1 cellular context compared by ENCODE assay signal in the genomic region with DNA sequence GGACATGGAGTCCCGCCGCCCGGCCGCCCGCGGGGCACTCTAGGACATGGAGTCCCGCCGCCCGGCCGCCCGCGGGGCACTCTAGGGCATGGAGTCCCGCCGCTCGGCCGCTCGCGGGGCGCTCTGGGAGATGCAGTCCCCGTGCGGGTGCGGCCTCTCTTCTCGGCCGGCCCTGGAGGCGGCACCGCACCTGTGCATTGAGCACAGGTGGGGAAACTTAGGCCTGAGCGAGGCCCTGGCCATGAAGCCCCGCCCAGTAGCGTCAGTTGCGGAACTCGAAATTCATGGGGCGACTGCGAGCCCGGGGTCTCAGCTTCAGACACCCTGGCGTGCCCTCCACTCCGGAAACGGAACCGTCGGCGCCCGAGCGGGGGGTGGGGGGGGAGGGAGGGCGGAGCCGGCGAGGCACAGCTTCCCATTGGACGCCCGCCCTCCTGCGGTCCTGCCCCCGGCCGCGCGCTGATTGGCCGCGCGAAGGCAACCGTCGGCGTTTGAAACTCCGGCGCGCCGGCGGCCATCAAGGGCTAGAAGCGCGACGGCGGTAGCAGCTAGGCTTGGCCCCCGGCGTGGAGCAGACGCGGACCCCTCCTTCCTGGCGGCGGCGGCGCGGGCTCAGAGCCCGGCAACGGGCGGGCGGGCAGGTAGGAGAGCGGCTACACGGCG.
TF ChIP-seq lines count a peak whose summit lies in the region.

TSS of gene TACC3 (plus strand) at position 519 of the 663 bp plus-strand sequence. CDS start 1,901 bp downstream, outside the sequence.
A gene with protein sequence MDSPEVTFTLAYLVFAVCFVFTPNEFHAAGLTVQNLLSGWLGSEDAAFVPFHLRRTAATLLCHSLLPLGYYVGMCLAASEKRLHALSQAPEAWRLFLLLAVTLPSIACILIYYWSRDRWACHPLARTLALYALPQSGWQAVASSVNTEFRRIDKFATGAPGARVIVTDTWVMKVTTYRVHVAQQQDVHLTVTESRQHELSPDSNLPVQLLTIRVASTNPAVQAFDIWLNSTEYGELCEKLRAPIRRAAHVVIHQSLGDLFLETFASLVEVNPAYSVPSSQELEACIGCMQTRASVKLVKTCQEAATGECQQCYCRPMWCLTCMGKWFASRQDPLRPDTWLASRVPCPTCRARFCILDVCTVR (minus strand): TSS at position 321 of the 663 bp plus-strand sequence. CDS start 486 bp downstream, outside the sequence.

TF ChIP-seq in K562, 482 proteins besides CTCF, POLR2A, EP300 and RAD21 (continued from another document and continues in another):
- no peak for TF ChIP-seq PRDM10 (IDR thresholded peaks at IDR 0.05; ENCODE audit: partially characterized antibody)
- TF ChIP-seq ZNF75A (CRISPR knock-in tag; IDR thresholded peaks at IDR 0.05), result no peak
- no peak for TF ChIP-seq NR4A1 (CRISPR knock-in tag; IDR thresholded peaks at IDR 0.05)
- TF ChIP-seq NR4A1 (tag; IDR thresholded peaks at IDR 0.05), result no peak
- TF ChIP-seq RBM34 (IDR thresholded peaks at IDR 0.05; ENCODE audit: borderline replicate concordance, insufficient read depth, low read length), result no peak
- TF ChIP-seq CHD4 (IDR thresholded peaks at IDR 0.05; ENCODE audit: insufficient read depth, insufficient replicate concordance, low read depth, low read length, poor library complexity, severe bottlenecking), result no peak
- TF ChIP-seq IFI16 (CRISPR knock-in tag; IDR thresholded peaks at IDR 0.05), result no peak
- TF ChIP-seq, protein P1, sequence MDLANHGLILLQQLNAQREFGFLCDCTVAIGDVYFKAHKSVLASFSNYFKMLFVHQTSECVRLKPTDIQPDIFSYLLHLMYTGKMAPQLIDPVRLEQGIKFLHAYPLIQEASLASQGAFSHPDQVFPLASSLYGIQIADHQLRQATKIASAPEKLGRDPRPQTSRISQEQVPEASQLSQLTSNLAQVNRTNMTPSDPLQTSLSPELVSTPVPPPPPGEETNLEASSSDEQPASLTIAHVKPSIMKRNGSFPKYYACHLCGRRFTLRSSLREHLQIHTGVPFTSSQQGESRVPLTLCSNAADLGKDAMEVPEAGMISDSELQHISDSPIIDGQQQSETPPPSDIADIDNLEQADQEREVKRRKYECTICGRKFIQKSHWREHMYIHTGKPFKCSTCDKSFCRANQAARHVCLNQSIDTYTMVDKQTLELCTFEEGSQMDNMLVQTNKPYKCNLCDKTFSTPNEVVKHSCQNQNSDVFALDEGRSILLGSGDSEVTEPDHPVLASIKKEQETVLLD (IDR thresholded peaks at IDR 0.05), result no peak
- no peak for TF ChIP-seq KLF6 (CRISPR knock-in tag; IDR thresholded peaks at IDR 0.05; ENCODE audit: borderline replicate concordance)
- no peak for TF ChIP-seq ZNF431 (CRISPR knock-in tag; IDR thresholded peaks at IDR 0.05)
- TF ChIP-seq ZNF699 (CRISPR knock-in tag; IDR thresholded peaks at IDR 0.05; ENCODE audit: insufficient replicate concordance), result no peak
- no peak for TF ChIP-seq ZNF282 (CRISPR knock-in tag; IDR thresholded peaks at IDR 0.05)
- no peak for TF ChIP-seq RHOXF2B (CRISPR knock-in tag; conservative IDR thresholded peaks at IDR 0.05)
- no peak for TF ChIP-seq FOXA1 (IDR thresholded peaks at IDR 0.05; ENCODE audit: borderline replicate concordance)
- TF ChIP-seq PCBP2 (IDR thresholded peaks at IDR 0.05; ENCODE audit: low read depth, low read length, poor library complexity, severe bottlenecking), result no peak
- TF ChIP-seq, protein P2, sequence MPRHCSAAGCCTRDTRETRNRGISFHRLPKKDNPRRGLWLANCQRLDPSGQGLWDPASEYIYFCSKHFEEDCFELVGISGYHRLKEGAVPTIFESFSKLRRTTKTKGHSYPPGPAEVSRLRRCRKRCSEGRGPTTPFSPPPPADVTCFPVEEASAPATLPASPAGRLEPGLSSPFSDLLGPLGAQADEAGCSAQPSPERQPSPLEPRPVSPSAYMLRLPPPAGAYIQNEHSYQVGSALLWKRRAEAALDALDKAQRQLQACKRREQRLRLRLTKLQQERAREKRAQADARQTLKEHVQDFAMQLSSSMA (CRISPR knock-in tag; IDR thresholded peaks at IDR 0.05), result no peak
- peak; percentile 92 for TF ChIP-seq SAP30 (IDR thresholded peaks at IDR 0.05; ENCODE audit: borderline replicate concordance, insufficient read depth, low read depth, low read length, poor library complexity, severe bottlenecking)
- TF ChIP-seq HMG20A (CRISPR knock-in tag; conservative IDR thresholded peaks at IDR 0.05), result no peak
- TF ChIP-seq ZNF134 (CRISPR knock-in tag; conservative IDR thresholded peaks at IDR 0.05), result no peak
- TF ChIP-seq, protein P3, sequence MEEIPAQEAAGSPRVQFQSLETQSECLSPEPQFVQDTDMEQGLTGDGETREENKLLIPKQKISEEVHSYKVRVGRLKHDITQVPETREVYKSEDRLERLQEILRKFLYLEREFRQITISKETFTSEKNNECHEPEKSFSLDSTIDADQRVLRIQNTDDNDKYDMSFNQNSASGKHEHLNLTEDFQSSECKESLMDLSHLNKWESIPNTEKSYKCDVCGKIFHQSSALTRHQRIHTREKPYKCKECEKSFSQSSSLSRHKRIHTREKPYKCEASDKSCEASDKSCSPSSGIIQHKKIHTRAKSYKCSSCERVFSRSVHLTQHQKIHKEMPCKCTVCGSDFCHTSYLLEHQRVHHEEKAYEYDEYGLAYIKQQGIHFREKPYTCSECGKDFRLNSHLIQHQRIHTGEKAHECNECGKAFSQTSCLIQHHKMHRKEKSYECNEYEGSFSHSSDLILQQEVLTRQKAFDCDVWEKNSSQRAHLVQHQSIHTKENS (CRISPR knock-in tag; IDR thresholded peaks at IDR 0.05), result no peak
- TF ChIP-seq MXI1 (IDR thresholded peaks at IDR 0.05; ENCODE audit: low read depth, low read length), result no peak
- TF ChIP-seq, protein P4, sequence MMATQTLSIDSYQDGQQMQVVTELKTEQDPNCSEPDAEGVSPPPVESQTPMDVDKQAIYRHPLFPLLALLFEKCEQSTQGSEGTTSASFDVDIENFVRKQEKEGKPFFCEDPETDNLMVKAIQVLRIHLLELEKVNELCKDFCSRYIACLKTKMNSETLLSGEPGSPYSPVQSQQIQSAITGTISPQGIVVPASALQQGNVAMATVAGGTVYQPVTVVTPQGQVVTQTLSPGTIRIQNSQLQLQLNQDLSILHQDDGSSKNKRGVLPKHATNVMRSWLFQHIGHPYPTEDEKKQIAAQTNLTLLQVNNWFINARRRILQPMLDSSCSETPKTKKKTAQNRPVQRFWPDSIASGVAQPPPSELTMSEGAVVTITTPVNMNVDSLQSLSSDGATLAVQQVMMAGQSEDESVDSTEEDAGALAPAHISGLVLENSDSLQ (IDR thresholded peaks at IDR 0.05), result 0 out of 2 replicates have a peak, but pooled peaks have one; percentile 11
- peak; percentile 18; the same call in 1 of the 2 replicates for TF ChIP-seq JUND (IDR thresholded peaks at IDR 0.05; ENCODE audit: borderline replicate concordance, low read depth, low read length)
- no peak; the same call in 2 of the 3 replicates for TF ChIP-seq JUND (tag; IDR thresholded peaks at IDR 0.05; ENCODE audit: borderline replicate concordance, low read depth, low read length)
- TF ChIP-seq ZNF408 (CRISPR knock-in tag; IDR thresholded peaks at IDR 0.05; ENCODE audit: low read depth), result no peak
- TF ChIP-seq BACH1 (tag; IDR thresholded peaks at IDR 0.05), result no peak
- no peak for TF ChIP-seq NFIX (CRISPR knock-in tag; IDR thresholded peaks at IDR 0.05; ENCODE audit: low read depth)
- TF ChIP-seq RB1 (IDR thresholded peaks at IDR 0.05; ENCODE audit: low read depth), result peak; percentile 52
- no peak for TF ChIP-seq DDX20 (tag; IDR thresholded peaks at IDR 0.05; ENCODE audit: low read depth)
- TF ChIP-seq, protein P5, sequence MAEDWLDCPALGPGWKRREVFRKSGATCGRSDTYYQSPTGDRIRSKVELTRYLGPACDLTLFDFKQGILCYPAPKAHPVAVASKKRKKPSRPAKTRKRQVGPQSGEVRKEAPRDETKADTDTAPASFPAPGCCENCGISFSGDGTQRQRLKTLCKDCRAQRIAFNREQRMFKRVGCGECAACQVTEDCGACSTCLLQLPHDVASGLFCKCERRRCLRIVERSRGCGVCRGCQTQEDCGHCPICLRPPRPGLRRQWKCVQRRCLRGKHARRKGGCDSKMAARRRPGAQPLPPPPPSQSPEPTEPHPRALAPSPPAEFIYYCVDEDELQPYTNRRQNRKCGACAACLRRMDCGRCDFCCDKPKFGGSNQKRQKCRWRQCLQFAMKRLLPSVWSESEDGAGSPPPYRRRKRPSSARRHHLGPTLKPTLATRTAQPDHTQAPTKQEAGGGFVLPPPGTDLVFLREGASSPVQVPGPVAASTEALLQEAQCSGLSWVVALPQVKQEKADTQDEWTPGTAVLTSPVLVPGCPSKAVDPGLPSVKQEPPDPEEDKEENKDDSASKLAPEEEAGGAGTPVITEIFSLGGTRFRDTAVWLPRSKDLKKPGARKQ (CRISPR knock-in tag; IDR thresholded peaks at IDR 0.05), result no peak
- TF ChIP-seq MEIS2 (IDR thresholded peaks at IDR 0.05; ENCODE audit: partially characterized antibody), result no peak
- no peak for TF ChIP-seq ZNF24 (IDR thresholded peaks at IDR 0.05)
- peak; percentile 38; the same call in 1 of the 2 replicates for TF ChIP-seq PML (IDR thresholded peaks at IDR 0.05; ENCODE audit: low read length)
- no peak for TF ChIP-seq MEF2D (tag; conservative IDR thresholded peaks at IDR 0.05; ENCODE audit: low read depth)
- TF ChIP-seq ZBTB7A (IDR thresholded peaks at IDR 0.05; ENCODE audit: borderline replicate concordance, control insufficient read depth, low read depth, low read length), result peak; percentile 82; the same call in 1 of the 2 replicates
- TF ChIP-seq BDP1 (IDR thresholded peaks at IDR 0.05; ENCODE audit: insufficient read depth, insufficient read length), result no peak
- TF ChIP-seq, protein P6, sequence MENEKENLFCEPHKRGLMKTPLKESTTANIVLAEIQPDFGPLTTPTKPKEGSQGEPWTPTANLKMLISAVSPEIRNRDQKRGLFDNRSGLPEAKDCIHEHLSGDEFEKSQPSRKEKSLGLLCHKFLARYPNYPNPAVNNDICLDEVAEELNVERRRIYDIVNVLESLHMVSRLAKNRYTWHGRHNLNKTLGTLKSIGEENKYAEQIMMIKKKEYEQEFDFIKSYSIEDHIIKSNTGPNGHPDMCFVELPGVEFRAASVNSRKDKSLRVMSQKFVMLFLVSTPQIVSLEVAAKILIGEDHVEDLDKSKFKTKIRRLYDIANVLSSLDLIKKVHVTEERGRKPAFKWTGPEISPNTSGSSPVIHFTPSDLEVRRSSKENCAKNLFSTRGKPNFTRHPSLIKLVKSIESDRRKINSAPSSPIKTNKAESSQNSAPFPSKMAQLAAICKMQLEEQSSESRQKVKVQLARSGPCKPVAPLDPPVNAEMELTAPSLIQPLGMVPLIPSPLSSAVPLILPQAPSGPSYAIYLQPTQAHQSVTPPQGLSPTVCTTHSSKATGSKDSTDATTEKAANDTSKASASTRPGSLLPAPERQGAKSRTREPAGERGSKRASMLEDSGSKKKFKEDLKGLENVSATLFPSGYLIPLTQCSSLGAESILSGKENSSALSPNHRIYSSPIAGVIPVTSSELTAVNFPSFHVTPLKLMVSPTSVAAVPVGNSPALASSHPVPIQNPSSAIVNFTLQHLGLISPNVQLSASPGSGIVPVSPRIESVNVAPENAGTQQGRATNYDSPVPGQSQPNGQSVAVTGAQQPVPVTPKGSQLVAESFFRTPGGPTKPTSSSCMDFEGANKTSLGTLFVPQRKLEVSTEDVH (IDR thresholded peaks at IDR 0.05; ENCODE audit: low read depth, partially characterized antibody), result no peak
- no peak for TF ChIP-seq ZNF76 (CRISPR knock-in tag; IDR thresholded peaks at IDR 0.05; ENCODE audit: borderline replicate concordance)
- no peak for TF ChIP-seq MCM3 (IDR thresholded peaks at IDR 0.05)
- peak; percentile 20 for TF ChIP-seq HNRNPK (IDR thresholded peaks at IDR 0.05; ENCODE audit: low read depth, low read length, poor library complexity, severe bottlenecking)
- TF ChIP-seq ZC3H4 (CRISPR knock-in tag; IDR thresholded peaks at IDR 0.05; ENCODE audit: borderline replicate concordance), result no peak
- TF ChIP-seq NFIC (IDR thresholded peaks at IDR 0.05), result no peak
- TF ChIP-seq NFRKB (IDR thresholded peaks at IDR 0.05; ENCODE audit: low read depth), result no peak
- no peak for TF ChIP-seq ZNF717 (CRISPR knock-in tag; IDR thresholded peaks at IDR 0.05)
- TF ChIP-seq TBP (optimal IDR thresholded peaks at IDR 0.05; ENCODE audit: low read depth, low read length), result peak; percentile 34
- TF ChIP-seq ZNF217 (CRISPR knock-in tag; IDR thresholded peaks at IDR 0.05), result no peak
- no peak for TF ChIP-seq POLR2AphosphoS2 (IDR thresholded peaks at IDR 0.05; ENCODE audit: low read length)
- TF ChIP-seq ZNF586 (CRISPR knock-in tag; conservative IDR thresholded peaks at IDR 0.05), result no peak
- no peak for TF ChIP-seq KLF10 (CRISPR knock-in tag; IDR thresholded peaks at IDR 0.05)
- TF ChIP-seq FOXA3 (CRISPR knock-in tag; conservative IDR thresholded peaks at IDR 0.05 in 1 of 2, IDR thresholded peaks at IDR 0.05 in 1 of 2), result no peak
- no peak for TF ChIP-seq PHB (CRISPR knock-in tag; IDR thresholded peaks at IDR 0.05)
- no peak for TF ChIP-seq HINFP (tag; conservative IDR thresholded peaks at IDR 0.05; ENCODE audit: low read depth)
- no peak for TF ChIP-seq CBFA2T2 (conservative IDR thresholded peaks at IDR 0.05)
